Comparison of ENCODE assay signal across 8 cellular contexts in the genomic region with DNA sequence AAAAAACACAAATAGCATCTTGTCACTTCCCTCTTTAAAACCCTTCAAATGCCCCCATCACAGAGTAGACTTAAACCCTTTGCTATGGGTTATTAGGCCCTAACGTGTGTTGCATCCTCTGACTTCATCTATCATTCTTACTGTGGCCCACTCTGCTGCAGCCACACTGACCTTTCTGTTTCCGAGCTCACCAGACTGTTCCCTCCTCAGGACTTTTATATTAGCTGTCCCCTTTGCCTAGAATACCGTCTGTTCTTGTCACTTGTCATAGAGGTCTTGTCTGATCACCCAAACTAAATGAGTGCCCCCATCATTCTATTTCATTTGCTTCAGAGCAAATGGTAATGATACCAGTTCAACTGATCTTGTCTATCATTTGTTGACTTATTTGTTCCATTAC. TPM values are rescaled to one million over a fixed set of nuclear protein-coding genes. Genes with fewer than 3 reads are reported as not detected.
DNase-seq lines count a peak whose midpoint lies in the region; ATAC-seq and TF ChIP-seq lines count a peak whose summit lies in the region.

No MANE protein-coding gene starts in this region.

- no peak overlapping the region for H4K91ac ChIP-seq in neuronal stem cell (ENCODE audit: low read depth, low read length, poor library complexity)

- H2AFZ ChIP-seq in OCI-LY1 (ENCODE audit: low read length) (peak overlapping the region; percentile 90), neuronal stem cell (ENCODE audit: low read length) (peak overlapping the region; percentile 98)

- H3K27me3 ChIP-seq in CD4-positive, CD25-positive, alpha-beta regulatory T cell (ENCODE audit: control insufficient read depth, insufficient read depth, low read length): no peaks in the 10 kb centered on the region
- H3K27me3 ChIP-seq in OCI-LY1 (ENCODE audit: insufficient read depth, low read length) (no peaks in the 10 kb centered on the region), endocrine pancreas (ENCODE audit: control insufficient read depth, insufficient read depth, low read length) (no peaks in the 10 kb centered on the region), neuronal stem cell (ENCODE audit: control insufficient read depth in 3 of 3, insufficient read depth in 3 of 3, low read depth in 1 of 3, low read length in 3 of 3) (no peaks in the 10 kb centered on the region)

- no peaks in the 10 kb centered on the region for H3F3A ChIP-seq in OCI-LY1 (ENCODE audit: insufficient read depth, low read length)

- H3K4me1 ChIP-seq in CD4-positive, CD25-positive, alpha-beta regulatory T cell (ENCODE audit: control insufficient read depth, insufficient read depth, low read length, poor library complexity, severe bottlenecking): peaks cover 33% of the 10 kb centered on the region
- H3K4me1 ChIP-seq in OCI-LY1 (ENCODE audit: insufficient read depth, low read length, severe bottlenecking) (peaks cover 34% of the 10 kb centered on the region), endocrine pancreas (ENCODE audit: control insufficient read depth, insufficient read depth, low read length) (peaks cover 11% of the 10 kb centered on the region), neuronal stem cell (ENCODE audit: control insufficient read depth in 2 of 2, insufficient read depth in 1 of 2, low read depth in 1 of 2, low read length in 2 of 2) (peaks cover 7 to 26% of the 10 kb centered on the region in 2 donors)

- no peak overlapping the region for H4K8ac ChIP-seq in neuronal stem cell (ENCODE audit: low read depth, low read length)

- H3K79me2 ChIP-seq in OCI-LY1 (ENCODE audit: insufficient read depth, low read length): peaks cover 30% of the 10 kb centered on the region

- H3K18ac ChIP-seq in neuronal stem cell (ENCODE audit: low read length): no peak overlapping the region

- no peaks in the 10 kb centered on the region for H3K9me3 ChIP-seq in CD4-positive, CD25-positive, alpha-beta regulatory T cell (ENCODE audit: control insufficient read depth in 2 of 2, low read length in 2 of 2)
- no peaks in the 10 kb centered on the region for H3K9me3 ChIP-seq in OCI-LY1 (ENCODE audit: low read length)
- no peaks in the 10 kb centered on the region for H3K9me3 ChIP-seq in endocrine pancreas (ENCODE audit: control insufficient read depth, low read length)
- H3K9me3 ChIP-seq in neuronal stem cell (replicated peaks in 1 of 2; ENCODE audit: control insufficient read depth in 2 of 2, insufficient read depth in 1 of 2, low read depth in 1 of 2, low read length in 2 of 2): no peaks in the 10 kb centered on the region

- H3K9me2 ChIP-seq in OCI-LY1 (ENCODE audit: low read depth, low read length): no peaks in the 10 kb centered on the region

- no peak for ATAC-seq in CD4-positive, CD25-positive, alpha-beta regulatory T cell (ENCODE audit: low read depth in 2 of 2)
- ATAC-seq in HG02571 (IDR thresholded peaks at IDR 0.05; ENCODE audit: unreplicated experiment) (no peak), GM18517 (IDR thresholded peaks at IDR 0.05; ENCODE audit: unreplicated experiment) (no peak), HG03521 (IDR thresholded peaks at IDR 0.05; ENCODE audit: unreplicated experiment) (no peak)

- H3K9me3 Mint-ChIP-seq in CD4-positive, CD25-positive, alpha-beta regulatory T cell: no peaks in the 10 kb centered on the region

- H3K4me1 Mint-ChIP-seq in CD4-positive, CD25-positive, alpha-beta regulatory T cell: peaks cover 18 to 48% (median 35%) of the 10 kb centered on the region in 4 donors

- DNase-seq in CD4-positive, CD25-positive, alpha-beta regulatory T cell: no peak
- DNase-seq in neuronal stem cell (ENCODE audit: low spot score): no peak
- DNase-seq in HCEC 1CT: no peak

- no peaks in the 10 kb centered on the region for H3K27me3 Mint-ChIP-seq in CD4-positive, CD25-positive, alpha-beta regulatory T cell

- WGBS in neuronal stem cell (ENCODE audit: extremely low coverage in 2 of 2, insufficient read length in 2 of 2, insufficient replicate concordance in 1 of 2), 2 donors: no CpG with 5 or more reads among the region's 3 CpGs

- H3K36me3 Mint-ChIP-seq in CD4-positive, CD25-positive, alpha-beta regulatory T cell: peaks cover 7% of the 10 kb centered on the region

- no peaks in the 10 kb centered on the region for H4K20me1 ChIP-seq in OCI-LY1 (ENCODE audit: insufficient read depth, low read length)

- no peak overlapping the region for H2BK15ac ChIP-seq in neuronal stem cell (ENCODE audit: low read length)

- H3K36me3 ChIP-seq in CD4-positive, CD25-positive, alpha-beta regulatory T cell (ENCODE audit: control insufficient read depth, insufficient read depth, low read length): no peaks in the 10 kb centered on the region
- H3K36me3 ChIP-seq in OCI-LY1 (ENCODE audit: insufficient read depth, low read length) (peaks cover 4% of the 10 kb centered on the region; the same call in 1 of the 2 replicates), endocrine pancreas (ENCODE audit: control insufficient read depth, insufficient read depth, low read length) (no peaks in the 10 kb centered on the region), neuronal stem cell (replicated peaks in 1 of 2; ENCODE audit: control insufficient read depth in 2 of 2, insufficient read depth in 2 of 2, low read length in 2 of 2) (peaks cover 0 to 7% of the 10 kb centered on the region in 2 donors)

- H3K4ac ChIP-seq in neuronal stem cell (ENCODE audit: low read length): no peak overlapping the region

- H3K9ac ChIP-seq in OCI-LY1 (ENCODE audit: low read length): peak overlapping the region; percentile 84; the same call in 1 of the 2 replicates
- H3K9ac ChIP-seq in endocrine pancreas (ENCODE audit: control insufficient read depth, insufficient read depth, low read length): peak overlapping the region; percentile 73
- H3K9ac ChIP-seq in neuronal stem cell (ENCODE audit: low read depth, low read length, poor library complexity): no peak overlapping the region

- H2BK12ac ChIP-seq in neuronal stem cell (ENCODE audit: low read length): no peak overlapping the region

- no peak overlapping the region for H3K23ac ChIP-seq in neuronal stem cell (ENCODE audit: low read depth, low read length, poor library complexity)

- peak overlapping the region; percentile 93 for H3K27ac ChIP-seq in CD4-positive, CD25-positive, alpha-beta regulatory T cell (ENCODE audit: insufficient read depth, low read length, poor library complexity, severe bottlenecking)
- H3K27ac ChIP-seq in OCI-LY1 (ENCODE audit: low read depth, low read length, poor library complexity, severe bottlenecking) (no peak overlapping the region), neuronal stem cell (replicated peaks; ENCODE audit: low read length) (peak overlapping the region; percentile 99)

- no peak overlapping the region for H2BK5ac ChIP-seq in neuronal stem cell (ENCODE audit: low read length)

- H2BK120ac ChIP-seq in neuronal stem cell (ENCODE audit: low read depth, low read length): no peak overlapping the region

- H3K79me1 ChIP-seq in neuronal stem cell (ENCODE audit: low read depth, low read length): peaks cover 4% of the 10 kb centered on the region

- H3K4me2 ChIP-seq in OCI-LY1 (ENCODE audit: low read length) (peak overlapping the region; percentile 96), neuronal stem cell (ENCODE audit: insufficient read depth, low read length, poor library complexity, severe bottlenecking) (peak overlapping the region; percentile 76)

- no peak overlapping the region for H3K14ac ChIP-seq in neuronal stem cell (ENCODE audit: low read length)

- H3K27ac Mint-ChIP-seq in CD4-positive, CD25-positive, alpha-beta regulatory T cell: peak overlapping the region; percentile 97 to 98 (median 98)

- no peak for TF ChIP-seq CTCF in OCI-LY1 (IDR thresholded peaks at IDR 0.05; ENCODE audit: low read length)

- H3K4me3 ChIP-seq in CD4-positive, CD25-positive, alpha-beta regulatory T cell (ENCODE audit: low read depth, low read length): peak overlapping the region; percentile 88
- peak overlapping the region; percentile 78 for H3K4me3 ChIP-seq in OCI-LY1 (ENCODE audit: low read depth, low read length, poor library complexity, severe bottlenecking)
- peak overlapping the region; percentile 66 for H3K4me3 ChIP-seq in endocrine pancreas (ENCODE audit: control insufficient read depth, insufficient read depth, low read length)
- H3K4me3 ChIP-seq in neuronal stem cell (ENCODE audit: low read length in 2 of 2): peak overlapping the region in 1 of 2 donors; percentile 73

- H2AK5ac ChIP-seq in neuronal stem cell (ENCODE audit: low read depth, low read length): no peak overlapping the region

- H3K4me3 Mint-ChIP-seq in CD4-positive, CD25-positive, alpha-beta regulatory T cell: peak overlapping the region; percentile 95 to 98 (median 96)

RNA-seq across cellular contexts. Expression of gene FEM1B, which starts 0.9 kb away (rescaled TPM):
- total RNA-seq in CD4-positive, CD25-positive, alpha-beta regulatory T cell: 55.2 TPM
- polyA plus RNA-seq in CD4-positive, CD25-positive, alpha-beta regulatory T cell: 10 to 100 TPM; 15.7 to 27.1 (median 16.9) TPM
- 27.6 TPM for polyA plus RNA-seq in neuronal stem cell (2013, experiment 1 of 2)
- polyA plus RNA-seq in neuronal stem cell (2013, experiment 2 of 2): 28.3 TPM

RNA-seq across cellular contexts. Expression of gene CLN6, which starts 47.1 kb away (rescaled TPM):
- total RNA-seq in CD4-positive, CD25-positive, alpha-beta regulatory T cell: 14.2 TPM
- polyA plus RNA-seq in CD4-positive, CD25-positive, alpha-beta regulatory T cell: 1 to 10 TPM; 1.4 to 1.9 (median 1.5) TPM
- polyA plus RNA-seq in neuronal stem cell (2013, experiment 1 of 2): 19.2 TPM
- 19.5 TPM for polyA plus RNA-seq in neuronal stem cell (2013, experiment 2 of 2)
